Comparison of ENCODE assay signal across 10 cellular contexts in genomic region chr1:174883361-174883760, GRCh38.
DNase-seq lines count a peak whose midpoint lies in the region; TF ChIP-seq lines count a peak whose summit lies in the region.
"Had no signal": no experiment of that assay in that cellular context is flagged by ENCODE, and none has a peak within 500 bp of the region (broad histone marks: within the 10 kb centered on the region; RNA-seq: fewer than 3 reads in every experiment).

No MANE protein-coding gene starts in this region.

- TF ChIP-seq CTCF in choroid plexus epithelial cell (conservative IDR thresholded peaks at IDR 0.05; ENCODE audit: low read depth, low read length) = peak; percentile 54

- H3K4me3 ChIP-seq in choroid plexus epithelial cell (ENCODE audit: low read depth, low read length) = no peak overlapping the region

- DNase-seq in NCI-H2107 treated with DMSO at 0.1 percent for 48 hours (lab: John Stamatoyannopoulos, UW; ENCODE audit: unreplicated experiment) = peak; percentile 66
- DNase-seq in NCI-H2107 (lab: John Stamatoyannopoulos, UW) = no peak
- DNase-seq in NCI-H82 (lab: John Stamatoyannopoulos, UW) = peak; percentile 27
- peak; percentile 88 for DNase-seq in choroid plexus epithelial cell (ENCODE audit: low read depth)
- peak; percentile 36 for DNase-seq in renal cortical epithelial cell (ENCODE audit: low read depth)
- DNase-seq in activated gamma-delta T cell (lab: John Stamatoyannopoulos, UW) = no peak
- no peak for DNase-seq in NCI-H2029 treated with DMSO at 0.1 percent for 48 hours (lab: John Stamatoyannopoulos, UW)
- no peak for DNase-seq in middle frontal gyrus (ENCODE audit: extremely low spot score, low spot score)
- DNase-seq: BE2C, dorsolateral prefrontal cortex had no signal

Comparison
In these comparisons a context has a peak if more than half of its experiments do, and no peak if none do; other contexts are left out.
1. DNase-seq: peak in NCI-H2107 treated with DMSO at 0.1 percent for 48 hours (single experiment), NCI-H82 (single experiment), choroid plexus epithelial cell (single experiment) and renal cortical epithelial cell (single experiment); none in NCI-H2107 (single experiment), activated gamma-delta T cell (single experiment), NCI-H2029 treated with DMSO at 0.1 percent for 48 hours (single experiment) and middle frontal gyrus (single experiment).